ENCODE assay signal across 8 cellular contexts in the genomic region with DNA sequence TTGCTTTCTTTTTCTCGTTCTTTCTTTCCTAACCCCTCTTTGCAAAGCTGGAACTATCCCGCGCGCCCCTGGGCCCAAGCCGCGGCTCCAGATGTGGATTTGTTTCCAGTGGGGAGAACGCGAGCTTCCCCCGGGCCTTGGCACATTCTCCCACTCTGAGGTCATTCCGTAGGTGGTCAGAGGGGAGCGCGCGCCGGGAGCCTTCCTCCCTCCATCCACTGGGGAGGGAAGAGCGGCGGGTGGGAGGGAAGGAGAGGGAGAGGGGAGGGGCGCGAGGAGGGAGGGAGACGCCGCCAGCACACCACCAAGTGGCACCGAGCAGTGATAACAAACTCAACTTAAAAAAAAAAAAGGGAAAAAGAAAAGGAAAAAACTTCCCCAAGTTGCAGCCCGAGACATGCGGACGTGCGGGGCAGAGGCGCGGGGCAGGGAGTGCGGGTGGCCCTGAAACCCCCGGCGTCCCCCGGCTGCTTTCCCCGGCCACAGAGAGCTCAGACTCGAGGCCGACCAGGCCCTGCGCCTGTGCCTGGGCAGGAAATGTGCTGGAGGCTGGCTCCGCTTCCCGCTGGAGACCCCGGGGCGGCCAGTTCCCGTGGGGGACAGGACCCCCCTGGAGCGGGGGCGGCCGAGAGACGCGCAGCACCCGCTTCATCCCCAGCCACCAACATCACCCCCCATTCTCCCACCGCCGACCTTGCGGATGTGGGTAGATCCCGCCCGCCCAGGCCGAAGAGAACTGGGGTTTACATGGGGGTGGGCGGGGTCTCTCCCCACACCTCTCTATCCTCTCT. TPM values are rescaled to one million over a fixed set of nuclear protein-coding genes. Genes with fewer than 3 reads are reported as not detected.
DNase-seq lines count a peak whose midpoint lies in the region; ATAC-seq, FAIRE-seq and TF ChIP-seq lines count a peak whose summit lies in the region.

No MANE protein-coding gene starts in this region.

- peak overlapping the region; percentile 87 for H3K4me3 ChIP-seq in A549
- H3K4me3 ChIP-seq in urinary bladder (ENCODE audit: low read depth, low read length): peak overlapping the region; percentile 96

- H3K4me3 Mint-ChIP-seq in natural killer cell treated with Interleukin-12 subunit alpha and Interleukin-12 subunit beta and Interleukin-15 and Interleukin-18, amount 100 ng/mL, for 72 hours: peak overlapping the region; percentile 88

- POLR2A ChIA-PET in A549 (lab: Yijun Ruan, JAX): interaction anchor here (0.6 to 7.3 kb wide), 27 partner anchors 8 to 963 kb away, joined by 3 to 171 read pairs (median 5); partner anchors contain the start of genes MIGA2 and NTMT1

- no peaks in the 10 kb centered on the region for H3K36me3 Mint-ChIP-seq in natural killer cell treated with Interleukin-12 subunit alpha and Interleukin-12 subunit beta and Interleukin-15 and Interleukin-18, amount 100 ng/mL, for 72 hours

- peaks cover 6 to 11% of the 10 kb centered on the region in 2 donors for H3K27me3 Mint-ChIP-seq in natural killer cell treated with Interleukin-12 subunit alpha and Interleukin-12 subunit beta and Interleukin-15 and Interleukin-18, amount 100 ng/mL, for 72 hours

- H3K9me3 Mint-ChIP-seq in natural killer cell treated with Interleukin-12 subunit alpha and Interleukin-12 subunit beta and Interleukin-15 and Interleukin-18, amount 100 ng/mL, for 72 hours: no peaks in the 10 kb centered on the region

- DNase-seq in A549 (ENCODE audit: low read depth in 1 of 2, low spot score in 1 of 2) (peak; percentile 85 to 92), GM04504 (ENCODE audit: low read depth) (peak; percentile 88), NCI-H526 treated with DMSO at 0.1 percent for 48 hours (lab: John Stamatoyannopoulos, UW) (peak; percentile 7), activated gamma-delta T cell treated with Interleukin-2 at 50 U/mL for 16 hours (peak; percentile 35), foreskin keratinocyte (peak; percentile 48 to 63)
- DNase-seq in natural killer cell treated with Interleukin-12 subunit alpha and Interleukin-12 subunit beta and Interleukin-15 and Interleukin-18, amount 100 ng/mL, for 72 hours (ENCODE audit: low spot score): no peak

- H3K4me1 Mint-ChIP-seq in natural killer cell treated with Interleukin-12 subunit alpha and Interleukin-12 subunit beta and Interleukin-15 and Interleukin-18, amount 100 ng/mL, for 72 hours (ENCODE audit: low read depth in 2 of 2): peaks cover 0 to 10% of the 10 kb centered on the region in 2 donors

- H3K27ac ChIP-seq in A549: peak overlapping the region; percentile 99
- peak overlapping the region; percentile 40 for H3K27ac ChIP-seq in foreskin keratinocyte
- peak overlapping the region; percentile 94 for H3K27ac ChIP-seq in urinary bladder (ENCODE audit: low read depth)

- ATAC-seq in A549 (peak; percentile 30 to 57), foreskin keratinocyte (no peak), GM18858 (IDR thresholded peaks at IDR 0.05; ENCODE audit: unreplicated experiment) (no peak)
- ATAC-seq in natural killer cell treated with Interleukin-12 subunit alpha and Interleukin-12 subunit beta and Interleukin-15 and Interleukin-18, amount 100 ng/mL, for 72 hours: no peak

- peak overlapping the region; percentile 96 for H3K4me2 ChIP-seq in A549

- peak in 1 of 2 experiments; percentile 37; a peak in 2 of 5 replicates for TF ChIP-seq RAD21 in A549 (conservative IDR thresholded peaks at IDR 0.05 in 1 of 2, IDR thresholded peaks at IDR 0.05 in 1 of 2)

- H3K27me3 ChIP-seq in foreskin keratinocyte: no peaks in the 10 kb centered on the region

- H3K27ac Mint-ChIP-seq in natural killer cell treated with Interleukin-12 subunit alpha and Interleukin-12 subunit beta and Interleukin-15 and Interleukin-18, amount 100 ng/mL, for 72 hours: peak overlapping the region in 1 of 2 donors; percentile 45

- FAIRE-seq in A549 (lab: Jason Lieb, UNC): no peak

- peaks cover 49% of the 10 kb centered on the region for H3K4me1 ChIP-seq in A549
- peaks cover 17% of the 10 kb centered on the region for H3K4me1 ChIP-seq in foreskin keratinocyte
- H3K4me1 ChIP-seq in urinary bladder (ENCODE audit: insufficient read depth): no peaks in the 10 kb centered on the region

- no peak for TF ChIP-seq EP300 in A549 (IDR thresholded peaks at IDR 0.05)

- H3K36me3 ChIP-seq in urinary bladder (ENCODE audit: insufficient read depth): no peaks in the 10 kb centered on the region

- no peaks in the 10 kb centered on the region for H3K9me3 ChIP-seq in A549

- TF ChIP-seq POLR2A in A549 (IDR thresholded peaks at IDR 0.05; ENCODE audit: low read length): peak; percentile 65

- CTCF ChIA-PET in A549 (lab: Yijun Ruan, JAX): interaction anchor here (0.6 to 38.0 kb wide), 55 partner anchors 9 to 630 kb away, joined by 3 to 1029 read pairs (median 5); partner anchors contain the start of genes C9orf50 and NTMT1

- WGBS in A549 (ENCODE audit: missing lambda C conversion rate): under 1% methylated on average over 35 of the region's 53 CpGs
- 2% methylated on average over 53 of the region's 53 CpGs for WGBS in urinary bladder

- TF ChIP-seq CTCF in A549 (IDR thresholded peaks at IDR 0.05) (peak; percentile 23; the same call in 1 of the 3 replicates), foreskin keratinocyte (conservative IDR thresholded peaks at IDR 0.05) (peak; percentile 19)

TF ChIP-seq in A549, 52 proteins besides CTCF, POLR2A, EP300 and RAD21 (continues in another document):
- no peak for TF ChIP-seq ZFP36 (IDR thresholded peaks at IDR 0.05; ENCODE audit: borderline replicate concordance, partially characterized antibody)
- TF ChIP-seq RFX5 (IDR thresholded peaks at IDR 0.05): no peak
- TF ChIP-seq ESRRA (IDR thresholded peaks at IDR 0.05; ENCODE audit: borderline replicate concordance, low read length): no peak
- TF ChIP-seq MAX (IDR thresholded peaks at IDR 0.05): peak; percentile 13
- TF ChIP-seq POLR2AphosphoS2 (conservative IDR thresholded peaks at IDR 0.05; ENCODE audit: low read length): no peak
- TF ChIP-seq RARB (CRISPR knock-in tag; IDR thresholded peaks at IDR 0.05): peak; percentile 13; the same call in 1 of the 2 replicates
- no peak for TF ChIP-seq ELK1 (IDR thresholded peaks at IDR 0.05; ENCODE audit: low read depth, low read length)
- TF ChIP-seq HDAC2 (IDR thresholded peaks at IDR 0.05): no peak
- TF ChIP-seq CBX2 (IDR thresholded peaks at IDR 0.05; ENCODE audit: borderline replicate concordance, low read depth): no peak
- TF ChIP-seq, protein P1, sequence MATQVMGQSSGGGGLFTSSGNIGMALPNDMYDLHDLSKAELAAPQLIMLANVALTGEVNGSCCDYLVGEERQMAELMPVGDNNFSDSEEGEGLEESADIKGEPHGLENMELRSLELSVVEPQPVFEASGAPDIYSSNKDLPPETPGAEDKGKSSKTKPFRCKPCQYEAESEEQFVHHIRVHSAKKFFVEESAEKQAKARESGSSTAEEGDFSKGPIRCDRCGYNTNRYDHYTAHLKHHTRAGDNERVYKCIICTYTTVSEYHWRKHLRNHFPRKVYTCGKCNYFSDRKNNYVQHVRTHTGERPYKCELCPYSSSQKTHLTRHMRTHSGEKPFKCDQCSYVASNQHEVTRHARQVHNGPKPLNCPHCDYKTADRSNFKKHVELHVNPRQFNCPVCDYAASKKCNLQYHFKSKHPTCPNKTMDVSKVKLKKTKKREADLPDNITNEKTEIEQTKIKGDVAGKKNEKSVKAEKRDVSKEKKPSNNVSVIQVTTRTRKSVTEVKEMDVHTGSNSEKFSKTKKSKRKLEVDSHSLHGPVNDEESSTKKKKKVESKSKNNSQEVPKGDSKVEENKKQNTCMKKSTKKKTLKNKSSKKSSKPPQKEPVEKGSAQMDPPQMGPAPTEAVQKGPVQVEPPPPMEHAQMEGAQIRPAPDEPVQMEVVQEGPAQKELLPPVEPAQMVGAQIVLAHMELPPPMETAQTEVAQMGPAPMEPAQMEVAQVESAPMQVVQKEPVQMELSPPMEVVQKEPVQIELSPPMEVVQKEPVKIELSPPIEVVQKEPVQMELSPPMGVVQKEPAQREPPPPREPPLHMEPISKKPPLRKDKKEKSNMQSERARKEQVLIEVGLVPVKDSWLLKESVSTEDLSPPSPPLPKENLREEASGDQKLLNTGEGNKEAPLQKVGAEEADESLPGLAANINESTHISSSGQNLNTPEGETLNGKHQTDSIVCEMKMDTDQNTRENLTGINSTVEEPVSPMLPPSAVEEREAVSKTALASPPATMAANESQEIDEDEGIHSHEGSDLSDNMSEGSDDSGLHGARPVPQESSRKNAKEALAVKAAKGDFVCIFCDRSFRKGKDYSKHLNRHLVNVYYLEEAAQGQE (IDR thresholded peaks at IDR 0.05): no peak
- TF ChIP-seq RCOR1 (IDR thresholded peaks at IDR 0.05; ENCODE audit: low read depth, low read length): no peak
- TF ChIP-seq KDM1A (IDR thresholded peaks at IDR 0.05; ENCODE audit: low read depth): no peak
- TF ChIP-seq EHF (CRISPR knock-in tag; IDR thresholded peaks at IDR 0.05): no peak
- no peak for TF ChIP-seq TP53 (CRISPR knock-in tag; IDR thresholded peaks at IDR 0.05)
- no peak for TF ChIP-seq FOXS1 (CRISPR knock-in tag; IDR thresholded peaks at IDR 0.05)
- TF ChIP-seq ZSCAN20 (CRISPR knock-in tag; IDR thresholded peaks at IDR 0.05): no peak

RNA-seq across cellular contexts. Expression of gene IER5L, which starts 3.1 kb away (rescaled TPM):
- polyA plus RNA-seq in A549 (2011; rRNA removed) (16.8 and 25.1 TPM in 2 replicates), A549 (2017; fragmentation: RNase III; extraction: RNeasy Plus Mini Kit Qiagen cat#74134 plus additional on column Dnase treatment) (47.9 to 67.5 TPM (median 54.9 TPM) in 3 replicates), foreskin keratinocyte (12.8 and 13.8 TPM in 2 replicates), urinary bladder (13.3 TPM)
- polyA plus RNA-seq in A549 (2012; cell fraction: cytosol; rRNA removed): 51.4 and 90.0 TPM in 2 replicates
- polyA plus RNA-seq in A549 (2012; cell fraction: nucleus; rRNA removed): 63.3 and 123 TPM in 2 replicates
- 18.1 and 21.3 TPM in 2 replicates for polyA minus RNA-seq in A549 (2011; rRNA and poly(A)+ RNA removed)
- total RNA-seq in foreskin keratinocyte (10.7 and 11.6 TPM in 2 replicates), urinary bladder (15.2 TPM)
- 1 to 10 TPM in 1 of 2 donors, under 1 TPM in 1; 0.64 to 1.8 TPM for total RNA-seq in natural killer cell treated with Interleukin-12 subunit alpha and Interleukin-12 subunit beta and Interleukin-15 and Interleukin-18, amount 100 ng/mL, for 72 hours

Comparison
In these comparisons a context has a peak if more than half of its experiments do, and no peak if none do; other contexts are left out.
1. ATAC-seq: peak in A549 (2 of 2); none in foreskin keratinocyte (single experiment), natural killer cell treated with Interleukin-12 subunit alpha and Interleukin-12 subunit beta and Interleukin-15 and Interleukin-18, amount 100 ng/mL, for 72 hours (0 of 2) and GM18858 (single experiment).
2. H3K27ac ChIP-seq: peak in every context shown above with its lines; median percentile 99 in A549; 94 in urinary bladder; 40 in foreskin keratinocyte.